ENCODE assay signal across 18 cellular contexts in genomic region chr7:22900784-22901183, GRCh38.
A peak's percentile ranks its signal among the peaks of the same experiment; 100 is the strongest.
DNase-seq lines count a peak whose midpoint lies in the region; ATAC-seq, FAIRE-seq and TF ChIP-seq lines count a peak whose summit lies in the region.
"Had no signal": no experiment of that assay in that cellular context is flagged by ENCODE, and none has a peak within 500 bp of the region (broad histone marks: within the 10 kb centered on the region; RNA-seq: fewer than 3 reads in every experiment).

No MANE protein-coding gene starts in this region.

- DNase-seq in DMS53 (lab: John Stamatoyannopoulos, UW) (peak; percentile 22), DMS53 treated with DMSO at 0.1 percent for 48 hours (lab: John Stamatoyannopoulos, UW; ENCODE audit: unreplicated experiment) (no peak), DND-41 (no peak), MM.1S (peak; percentile 68), K562 (ENCODE audit: extremely low read depth in 1 of 4, low spot score in 3 of 4) (no peak), NCI-H510A (lab: John Stamatoyannopoulos, UW) (no peak)
- DNase-seq: 8988T; AML-193; Caco-2; CD8-positive, alpha-beta memory T cell; DMS79 treated with DMSO at 0.1 percent for 48 hours; GDM1; HCEC 1CT; HFFc6 had no signal

- H3K9me1 ChIP-seq in K562 (ENCODE audit: control insufficient read depth, insufficient read depth, low read length): no peaks in the 10 kb centered on the region

- no peak overlapping the region for H2AFZ ChIP-seq in DND-41 (ENCODE audit: low read depth, low read length)
- H2AFZ ChIP-seq in MM.1S (ENCODE audit: low read length): no peak overlapping the region
- no peak overlapping the region for H2AFZ ChIP-seq in K562 (ENCODE audit: low read depth, low read length)

- peaks cover 14% of the 10 kb centered on the region for H3K27me3 ChIP-seq in DND-41 (ENCODE audit: insufficient read depth, low read length, poor library complexity)
- H3K27me3 ChIP-seq in MM.1S (replicated peaks; ENCODE audit: insufficient read depth, low read length): no peaks in the 10 kb centered on the region
- H3K27me3 ChIP-seq in K562 (ENCODE audit: control insufficient read depth in 2 of 2, insufficient read depth in 2 of 2, low read length in 2 of 2): no peaks in the 10 kb centered on the region
- H3K27me3 ChIP-seq: BLaER1 had no signal

- no peak overlapping the region for H3K4me2 ChIP-seq in DND-41 (ENCODE audit: insufficient read depth, low read length)
- H3K4me2 ChIP-seq in MM.1S (ENCODE audit: low read depth, low read length): peak overlapping the region; percentile 7; the same call in 1 of the 2 replicates
- no peak overlapping the region for H3K4me2 ChIP-seq in K562 (ENCODE audit: insufficient read depth, low read length)
- H3K4me2 ChIP-seq: BLaER1 had no signal

- TF ChIP-seq POLR2A in K562 (conservative IDR thresholded peaks at IDR 0.05): no peak

- H3K9me3 ChIP-seq in DND-41 (ENCODE audit: insufficient read depth, low read length, severe bottlenecking) (no peaks in the 10 kb centered on the region), MM.1S (replicated peaks; ENCODE audit: insufficient read depth, low read length) (no peaks in the 10 kb centered on the region), K562 (replicated peaks; ENCODE audit: control insufficient read depth, insufficient read depth, low read depth, low read length) (no peaks in the 10 kb centered on the region)
- H3K9me3 ChIP-seq: Caco-2 had no signal

- H3K4me1 ChIP-seq in DND-41 (ENCODE audit: insufficient read depth, low read length) (no peaks in the 10 kb centered on the region), MM.1S (ENCODE audit: low read length) (peaks cover 8% of the 10 kb centered on the region), K562 (replicated peaks in 1 of 2; ENCODE audit: control insufficient read depth in 2 of 2, insufficient read depth in 2 of 2, low read length in 2 of 2) (peaks cover 0 to 4% of the 10 kb centered on the region in 2 experiments; a peak in 1 of 5 replicates)
- H3K4me1 ChIP-seq: BLaER1 had no signal

- no peaks in the 10 kb centered on the region for H4K20me1 ChIP-seq in DND-41 (ENCODE audit: insufficient read depth, low read length)
- no peaks in the 10 kb centered on the region for H4K20me1 ChIP-seq in MM.1S (ENCODE audit: insufficient read depth, low read length)
- no peaks in the 10 kb centered on the region for H4K20me1 ChIP-seq in K562 (replicated peaks; ENCODE audit: control insufficient read depth, insufficient read depth, low read length)
- H4K20me1 ChIP-seq: BLaER1 had no signal

- BruUV-seq in K562 (replicated peaks; lab: Mats Ljungman, UMichigan): no TSS peak

- CTCF ChIA-PET in K562 (lab: Yijun Ruan, JAX; ENCODE audit: low intra/inter-chr PET ratio): no interaction called here

- in situ Hi-C loops in K562 (cut with MboI): no loop called here

- H3K36me3 ChIP-seq in DND-41 (ENCODE audit: insufficient read depth, low read length) (no peaks in the 10 kb centered on the region), MM.1S (replicated peaks; ENCODE audit: insufficient read depth, low read length) (no peaks in the 10 kb centered on the region), K562 (ENCODE audit: control insufficient read depth, insufficient read depth, low read length) (no peaks in the 10 kb centered on the region)
- H3K36me3 ChIP-seq: BLaER1 had no signal

- POLR2A ChIA-PET in K562 (lab: Yijun Ruan, JAX): no interaction called here

- intact Hi-C loops in K562 (cut with micrococcal nuclease): no loop called here

- H3F3A ChIP-seq in MM.1S (ENCODE audit: insufficient read depth, low read length): no peaks in the 10 kb centered on the region

- ATAC-seq in DND-41 (ENCODE audit: insufficient read depth, low read depth): 0 out of 3 replicates have a peak, but pooled peaks have one; percentile 14
- no peak for ATAC-seq in K562
- no peak for ATAC-seq in HG03439 (IDR thresholded peaks at IDR 0.05; ENCODE audit: unreplicated experiment)

- no peak overlapping the region for H3K4me3 ChIP-seq in DND-41 (ENCODE audit: low read depth in 1 of 2, low read length in 2 of 2)
- H3K4me3 ChIP-seq in MM.1S (ENCODE audit: low read length): no peak overlapping the region
- no peak overlapping the region for H3K4me3 ChIP-seq in K562
- H3K4me3 ChIP-seq: BLaER1 had no signal

- no peak for TF ChIP-seq RAD21 in K562 (CRISPR knock-in tag; conservative IDR thresholded peaks at IDR 0.05 in 1 of 2, IDR thresholded peaks at IDR 0.05 in 1 of 2)

- no peak overlapping the region for H3K27ac ChIP-seq in DND-41 (ENCODE audit: low read length)
- no peak overlapping the region for H3K27ac ChIP-seq in MM.1S (ENCODE audit: low read length)
- H3K27ac ChIP-seq in K562 (ENCODE audit: extremely low read depth, low read depth, low read length): no peak overlapping the region
- H3K27ac ChIP-seq: BLaER1 had no signal

- H3K9ac ChIP-seq in DND-41 (ENCODE audit: low read depth, low read length): no peak overlapping the region
- no peak overlapping the region for H3K9ac ChIP-seq in MM.1S (ENCODE audit: low read length)
- no peak overlapping the region for H3K9ac ChIP-seq in K562 (ENCODE audit: insufficient read depth in 1 of 2, low read depth in 2 of 2, low read length in 2 of 2)
- H3K9ac ChIP-seq: BLaER1 had no signal

- H3K79me2 ChIP-seq in DND-41 (ENCODE audit: insufficient read depth, low read length) (no peaks in the 10 kb centered on the region), MM.1S (ENCODE audit: low read length) (no peaks in the 10 kb centered on the region), K562 (ENCODE audit: control insufficient read depth, insufficient read depth, low read length) (no peaks in the 10 kb centered on the region)

- H3K9me2 ChIP-seq in MM.1S (replicated peaks; ENCODE audit: insufficient read depth, low read length): no peaks in the 10 kb centered on the region

- TF ChIP-seq CTCF in DND-41 (IDR thresholded peaks at IDR 0.05; ENCODE audit: borderline replicate concordance, extremely low read depth, low read length, poor library complexity, severe bottlenecking) (no peak), MM.1S (IDR thresholded peaks at IDR 0.05; ENCODE audit: low read length) (no peak), K562 (IDR thresholded peaks at IDR 0.05 in 2 of 3, conservative IDR thresholded peaks at IDR 0.05 in 1 of 3; ENCODE audit: insufficient read depth in 2 of 3, low read depth in 1 of 3, low read length in 3 of 3) (no peak)

- no peak for TF ChIP-seq EP300 in K562 (IDR thresholded peaks at IDR 0.05; ENCODE audit: low read length)

- FAIRE-seq in K562 (lab: Jason Lieb, UNC): no peak
- FAIRE-seq: GM18507, HTR-8/SVneo had no signal

- 14% methylated on average over 2 of the region's 2 CpGs for WGBS in K562 (ENCODE audit: insufficient coverage, low coverage, missing lambda C conversion rate)

TF ChIP-seq in K562, 482 proteins besides CTCF, POLR2A, EP300 and RAD21:
- TF ChIP-seq NFIC (IDR thresholded peaks at IDR 0.05) (peak; percentile 45; the same call in 1 of the 2 replicates), PRMT5 (CRISPR knock-in tag; IDR thresholded peaks at IDR 0.05) (no peak)

Comparison
In these comparisons a context has a peak if more than half of its experiments do, and no peak if none do; other contexts are left out.
1. DNase-seq: peak in DMS53 (single experiment) and MM.1S (single experiment); none in DMS53 treated with DMSO at 0.1 percent for 48 hours (single experiment), DND-41 (single experiment), K562 (0 of 4) and NCI-H510A (single experiment).